9 cellular contexts compared by ENCODE assay signal in the genomic region with DNA sequence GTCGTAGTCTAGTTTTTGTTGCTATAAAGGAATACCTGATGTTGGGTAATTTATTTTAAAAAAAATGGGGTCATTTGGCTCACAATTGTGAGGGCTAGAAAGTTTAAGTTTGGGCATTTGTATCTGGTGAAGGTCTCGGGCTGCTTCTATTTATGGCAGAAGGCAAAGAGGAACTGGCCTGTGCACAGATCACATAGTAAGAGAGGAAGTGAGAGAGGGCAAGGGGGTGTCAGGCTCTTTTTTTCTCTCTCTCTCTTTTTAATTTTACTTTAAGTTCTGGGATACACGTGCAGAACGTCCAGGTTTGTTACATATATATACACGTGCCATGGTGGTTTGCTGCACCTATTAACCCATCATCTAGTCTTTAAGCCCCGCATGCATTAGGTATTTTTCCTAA.
A peak's percentile ranks its signal among the peaks of the same experiment; 100 is the strongest.
DNase-seq lines count a peak whose midpoint lies in the region; ATAC-seq and FAIRE-seq lines count a peak whose summit lies in the region.
"Had no signal": no experiment of that assay in that cellular context is flagged by ENCODE, and none has a peak within 500 bp of the region (broad histone marks: within the 10 kb centered on the region; RNA-seq: fewer than 3 reads in every experiment).

No MANE protein-coding gene starts in this region.

- H3K4me3 ChIP-seq in SJCRH30: no peak overlapping the region

- no peak for FAIRE-seq in urothelium cell line (lab: Jason Lieb, UNC)

- H3K9me3 ChIP-seq in SJCRH30 (replicated peaks): 0 out of 2 replicates have a peak, but pooled peaks cover 2% of the 10 kb centered on the region

- no peaks in the 10 kb centered on the region for H3K27me3 ChIP-seq in SJCRH30

- H3K36me3 ChIP-seq in SJCRH30: no peaks in the 10 kb centered on the region

- DNase-seq in Ammon's horn (ENCODE audit: low spot score): peak; percentile 40
- DNase-seq in GM19238 (ENCODE audit: insufficient read length, low spot score): peak; percentile 24
- DNase-seq in MV-4-11 (lab: John Stamatoyannopoulos, UW): peak; percentile 95
- no peak for DNase-seq in T-helper 1 cell
- DNase-seq in stimulated activated CD4-positive, alpha-beta T cell treated with anti-CD3 and anti-CD28 coated beads, Interleukin-12 subunit alpha, Interleukin-12 subunit beta, amount 100 ng/mL, for 4 hours: no peak
- DNase-seq in urothelium cell line (ENCODE audit: low spot score): no peak
- no peak for DNase-seq in SJCRH30
- DNase-seq: OCI-M1 had no signal

- H3K27ac ChIP-seq in SJCRH30: no peak overlapping the region

- ATAC-seq in HG02884 (IDR thresholded peaks at IDR 0.05; ENCODE audit: unreplicated experiment): peak; percentile 91

- no peaks in the 10 kb centered on the region for H3K4me1 ChIP-seq in SJCRH30

Comparison
In these comparisons a context has a peak if more than half of its experiments do, and no peak if none do; other contexts are left out.
1. DNase-seq: peak in Ammon's horn (single experiment), GM19238 (single experiment) and MV-4-11 (single experiment); none in T-helper 1 cell (0 of 5), stimulated activated CD4-positive, alpha-beta T cell treated with anti-CD3 and anti-CD28 coated beads, Interleukin-12 subunit alpha, Interleukin-12 subunit beta, amount 100 ng/mL, for 4 hours (single experiment), urothelium cell line (single experiment) and SJCRH30 (0 of 2).